8 cellular contexts compared by ENCODE assay signal in the genomic region with DNA sequence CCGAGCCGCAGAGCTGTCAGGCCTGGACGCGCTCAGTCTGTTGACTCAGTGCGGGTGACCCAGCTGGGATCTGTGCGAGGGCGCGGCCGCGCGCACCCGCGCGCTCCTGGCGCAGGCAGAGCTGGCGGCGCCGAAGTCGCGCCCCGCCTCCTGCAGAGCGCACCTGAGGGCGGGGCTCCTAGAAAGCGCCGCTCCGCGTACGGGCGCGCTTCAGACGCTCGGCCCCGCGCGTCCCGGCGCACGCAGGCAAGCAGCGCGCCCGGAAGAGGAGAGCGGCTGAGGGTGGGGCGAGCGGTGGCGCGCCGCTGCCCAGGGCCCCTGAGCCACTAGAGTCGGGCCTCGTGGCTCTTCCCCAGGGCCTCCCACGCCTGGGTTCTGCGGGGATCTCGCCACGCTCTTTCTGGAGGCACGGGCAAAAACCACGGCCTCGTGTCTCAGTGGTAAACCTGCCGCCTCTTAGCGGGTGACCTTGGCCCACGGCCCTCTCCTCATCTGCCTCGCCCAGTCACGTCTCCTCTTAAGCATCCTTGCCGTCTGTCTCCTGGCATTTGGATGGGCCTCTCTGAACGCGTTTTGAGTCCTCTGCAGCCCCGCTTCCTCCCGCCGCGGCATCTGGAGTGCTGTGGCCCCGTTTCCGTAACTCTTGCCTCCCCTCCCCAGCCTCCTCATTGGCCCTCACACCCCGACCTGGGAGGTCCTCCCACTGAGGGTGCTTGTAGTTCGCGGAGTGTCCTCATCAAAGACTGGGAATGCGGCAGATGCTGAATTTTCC. TPM values are rescaled to one million over a fixed set of nuclear protein-coding genes. Genes with fewer than 3 reads are reported as not detected.
DNase-seq lines count a peak whose midpoint lies in the region.

A gene with protein sequence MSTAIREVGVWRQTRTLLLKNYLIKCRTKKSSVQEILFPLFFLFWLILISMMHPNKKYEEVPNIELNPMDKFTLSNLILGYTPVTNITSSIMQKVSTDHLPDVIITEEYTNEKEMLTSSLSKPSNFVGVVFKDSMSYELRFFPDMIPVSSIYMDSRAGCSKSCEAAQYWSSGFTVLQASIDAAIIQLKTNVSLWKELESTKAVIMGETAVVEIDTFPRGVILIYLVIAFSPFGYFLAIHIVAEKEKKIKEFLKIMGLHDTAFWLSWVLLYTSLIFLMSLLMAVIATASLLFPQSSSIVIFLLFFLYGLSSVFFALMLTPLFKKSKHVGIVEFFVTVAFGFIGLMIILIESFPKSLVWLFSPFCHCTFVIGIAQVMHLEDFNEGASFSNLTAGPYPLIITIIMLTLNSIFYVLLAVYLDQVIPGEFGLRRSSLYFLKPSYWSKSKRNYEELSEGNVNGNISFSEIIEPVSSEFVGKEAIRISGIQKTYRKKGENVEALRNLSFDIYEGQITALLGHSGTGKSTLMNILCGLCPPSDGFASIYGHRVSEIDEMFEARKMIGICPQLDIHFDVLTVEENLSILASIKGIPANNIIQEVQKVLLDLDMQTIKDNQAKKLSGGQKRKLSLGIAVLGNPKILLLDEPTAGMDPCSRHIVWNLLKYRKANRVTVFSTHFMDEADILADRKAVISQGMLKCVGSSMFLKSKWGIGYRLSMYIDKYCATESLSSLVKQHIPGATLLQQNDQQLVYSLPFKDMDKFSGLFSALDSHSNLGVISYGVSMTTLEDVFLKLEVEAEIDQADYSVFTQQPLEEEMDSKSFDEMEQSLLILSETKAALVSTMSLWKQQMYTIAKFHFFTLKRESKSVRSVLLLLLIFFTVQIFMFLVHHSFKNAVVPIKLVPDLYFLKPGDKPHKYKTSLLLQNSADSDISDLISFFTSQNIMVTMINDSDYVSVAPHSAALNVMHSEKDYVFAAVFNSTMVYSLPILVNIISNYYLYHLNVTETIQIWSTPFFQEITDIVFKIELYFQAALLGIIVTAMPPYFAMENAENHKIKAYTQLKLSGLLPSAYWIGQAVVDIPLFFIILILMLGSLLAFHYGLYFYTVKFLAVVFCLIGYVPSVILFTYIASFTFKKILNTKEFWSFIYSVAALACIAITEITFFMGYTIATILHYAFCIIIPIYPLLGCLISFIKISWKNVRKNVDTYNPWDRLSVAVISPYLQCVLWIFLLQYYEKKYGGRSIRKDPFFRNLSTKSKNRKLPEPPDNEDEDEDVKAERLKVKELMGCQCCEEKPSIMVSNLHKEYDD (N-terminal part only) (minus strand): TSS at position 74 of the 772 bp plus-strand sequence. CDS start 12,718 bp downstream, outside the sequence.

- peaks cover 8% of the 10 kb centered on the region for H3K4me1 ChIP-seq in neuron (ENCODE audit: insufficient read depth, low read length)

- H3K27me3 ChIP-seq in H7 (ENCODE audit: control insufficient read depth, insufficient read depth, low read length) (peaks cover 13% of the 10 kb centered on the region), neuron (ENCODE audit: insufficient read depth, low read length) (peaks cover 20% of the 10 kb centered on the region)

- H2AFZ ChIP-seq in neuron (ENCODE audit: low read depth, low read length) = peak within 1 kb of the TSS; percentile 99

- DNase-seq in ELF-1 (ENCODE audit: low read depth, low spot score) (peak; percentile 95), H7 (peak; percentile 91), M059J (ENCODE audit: low read depth) (peak; percentile 5), SIG-M5 (lab: John Stamatoyannopoulos, UW) (peak; percentile 37), foreskin melanocyte (peak; percentile 81), stromal cell of bone marrow (ENCODE audit: low read depth) (peak; percentile 45)
- peak; percentile 86 for DNase-seq in activated naive CD4-positive, alpha-beta T cell treated with Interleukin-2 at 50 U/mL for 16 hours

- no peaks in the 10 kb centered on the region for H3K36me3 ChIP-seq in H7 (replicated peaks; ENCODE audit: control insufficient read depth, insufficient read depth, low read length)
- H3K36me3 ChIP-seq in neuron (ENCODE audit: insufficient read depth, low read length) = no peaks in the 10 kb centered on the region

- H3K9me3 ChIP-seq in neuron (ENCODE audit: low read length) = peaks cover 2% of the 10 kb centered on the region

- H3K4me3 ChIP-seq in H7 (ENCODE audit: insufficient read depth, low read depth, low read length) (peak within 1 kb of the TSS; percentile 81), neuron (ENCODE audit: low read length) (peak within 1 kb of the TSS; percentile 60)

RNA-seq across cellular contexts. Expression of the gene that starts here (rescaled TPM):
- 0.42 and 0.48 TPM in 2 replicates for total RNA-seq in H7 (2014; rRNA removed; shearing (Covaris generic))
- 0.05 TPM in 1 of 2 replicates, not detected in the other for total RNA-seq in M059J (2014; rRNA removed; shearing (Covaris generic))

Comparison
In these comparisons a context has a peak if more than half of its experiments do, and no peak if none do; other contexts are left out.
1. Peak in every context shown above with its lines: DNase-seq and H3K4me3 ChIP-seq.
2. Peak in DNase-seq and H3K4me3 ChIP-seq in H7; RNA of the gene not detected or under 1 TPM.
3. Peak in DNase-seq in M059J; RNA of the gene not detected or under 1 TPM.
4. DNase-seq: peak in every context shown above with its lines; median percentile 95 in ELF-1; 91 in H7; 86 in activated naive CD4-positive, alpha-beta T cell treated with Interleukin-2 at 50 U/mL for 16 hours; 81 in foreskin melanocyte; 45 in stromal cell of bone marrow; 37 in SIG-M5; 5 in M059J.